In the genomic region with DNA sequence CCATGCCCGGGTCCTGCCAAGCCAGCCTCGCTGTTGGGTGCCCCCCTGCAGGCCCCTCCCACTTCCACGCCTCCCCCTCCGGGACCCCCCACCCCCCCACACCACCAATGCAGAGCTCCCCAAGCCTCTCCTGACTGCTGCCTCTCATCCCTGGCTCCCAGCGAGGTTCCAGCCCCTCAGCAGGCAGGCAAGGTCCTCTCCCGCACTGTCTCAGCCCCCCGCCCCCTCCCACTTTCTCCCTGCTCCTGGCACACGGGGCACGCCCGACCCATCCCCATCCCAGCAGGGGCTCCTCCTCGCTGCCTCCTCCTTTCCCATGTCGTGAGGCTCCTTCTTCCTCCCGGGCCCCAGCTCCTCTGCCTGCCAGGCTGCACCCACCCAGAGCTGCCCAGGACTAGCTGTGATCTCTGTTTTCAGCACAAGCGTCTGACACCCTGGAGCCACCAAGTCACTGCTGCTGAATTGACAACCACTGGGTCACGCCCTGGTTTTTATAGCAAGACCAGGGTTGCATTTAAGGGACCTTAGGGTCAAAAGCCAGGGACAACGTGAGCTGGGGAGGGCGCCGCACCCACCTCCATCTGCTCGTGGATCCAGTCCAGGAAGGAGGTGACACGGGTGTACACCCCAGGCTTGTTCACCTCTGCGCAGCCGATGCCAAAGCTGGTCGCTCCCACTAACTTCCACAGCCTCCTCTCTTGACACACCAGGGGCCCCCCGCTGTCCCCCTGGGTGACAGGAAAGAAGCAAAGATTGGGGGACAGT, we compare ENCODE assay signal across 20 cellular contexts. TPM values are rescaled to one million over a fixed set of nuclear protein-coding genes. Genes with fewer than 3 reads are reported as not detected.
DNase-seq lines count a peak whose midpoint lies in the region; TF ChIP-seq lines count a peak whose summit lies in the region.
"Had no signal": no experiment of that assay in that cellular context is flagged by ENCODE, and none has a peak within 500 bp of the region (broad histone marks: within the 10 kb centered on the region; RNA-seq: fewer than 3 reads in every experiment).

No MANE protein-coding gene starts in this region.

- H4K8ac ChIP-seq in H9 (replicated peaks; ENCODE audit: insufficient read length, low read depth, low read length) (no peak overlapping the region), neuronal stem cell (ENCODE audit: low read depth, low read length) (peak overlapping the region; percentile 31)

- H3K27ac Mint-ChIP-seq in H9, result no peak overlapping the region
- H3K27ac Mint-ChIP-seq in activated naive CD8-positive, alpha-beta T cell treated with anti-CD3 and anti-CD28 coated beads for 36 hours, result peak overlapping the region; percentile 73

- H2BK5ac ChIP-seq in H9 (ENCODE audit: insufficient read length, low read length) (no peak overlapping the region), neuronal stem cell (ENCODE audit: low read length) (no peak overlapping the region)

- H3K9me3 Mint-ChIP-seq in H9, result no peaks in the 10 kb centered on the region; a peak in 1 of 5 replicates
- no peaks in the 10 kb centered on the region for H3K9me3 Mint-ChIP-seq in activated naive CD8-positive, alpha-beta T cell treated with anti-CD3 and anti-CD28 coated beads for 36 hours

- H3K4ac ChIP-seq in H9 (ENCODE audit: low read depth, low read length), result no peak overlapping the region
- peak overlapping the region; percentile 28 for H3K4ac ChIP-seq in neuronal stem cell (ENCODE audit: low read length)

- no peak overlapping the region for H3K56ac ChIP-seq in H9 (ENCODE audit: insufficient read length, low read depth, low read length)

- peaks cover 31% of the 10 kb centered on the region for H3K27me3 Mint-ChIP-seq in H9 (ENCODE audit: low read depth)
- no peaks in the 10 kb centered on the region for H3K27me3 Mint-ChIP-seq in activated naive CD8-positive, alpha-beta T cell treated with anti-CD3 and anti-CD28 coated beads for 36 hours

- no peak overlapping the region for H3K4me2 ChIP-seq in H9 (ENCODE audit: insufficient read depth, insufficient read length, low read length)
- H3K4me2 ChIP-seq in neuronal stem cell (ENCODE audit: insufficient read depth, low read length, poor library complexity, severe bottlenecking), result no peak overlapping the region

- DNase-seq in H9 (peak; percentile 40), NCI-H1092 treated with DMSO at 0.1 percent for 48 hours (lab: John Stamatoyannopoulos, UW) (peak; percentile 47), neuronal stem cell (ENCODE audit: low spot score) (no peak), anterior cingulate cortex (lab: John Stamatoyannopoulos, UW) (no peak), NCI-H446 treated with DMSO at 0.1 percent for 48 hours (lab: John Stamatoyannopoulos, UW) (no peak), COLO829 (ENCODE audit: low spot score) (no peak)
- DNase-seq in activated naive CD8-positive, alpha-beta T cell treated with anti-CD3 and anti-CD28 coated beads for 36 hours, result no peak
- DNase-seq: activated gamma-delta T cell treated with Interleukin-2 at 50 U/mL for 16 hours; NCI-H2029 treated with DMSO at 0.1 percent for 48 hours; NCI-H82; nucleus accumbens; stimulated activated CD4-positive, alpha-beta T cell treated with anti-CD3 and anti-CD28 coated beads, Interleukin-2, amount 100 ng/mL, for 24 hours; testis had no signal

- H3K79me1 ChIP-seq in H9 (ENCODE audit: insufficient read depth, low read depth, low read length, poor library complexity, severe bottlenecking), result no peaks in the 10 kb centered on the region
- H3K79me1 ChIP-seq in neuronal stem cell (ENCODE audit: low read depth, low read length), result no peaks in the 10 kb centered on the region

- H3K4me3 ChIP-seq in neuronal stem cell (ENCODE audit: low read length in 2 of 2), result no peak overlapping the region
- H3K4me3 ChIP-seq: GM12878, right lobe of liver, testis had no signal

- H3K23me2 ChIP-seq in H9 (ENCODE audit: insufficient read length, low read depth, low read length, poor library complexity, severe bottlenecking), result no peaks in the 10 kb centered on the region

- H2AFZ ChIP-seq in H9 (ENCODE audit: low read length) (no peak overlapping the region), neuronal stem cell (ENCODE audit: low read length) (no peak overlapping the region)

- H3K27me3 ChIP-seq in H9 (ENCODE audit: insufficient read depth, low read length) (no peaks in the 10 kb centered on the region), neuronal stem cell (ENCODE audit: control insufficient read depth in 3 of 3, insufficient read depth in 3 of 3, low read depth in 1 of 3, low read length in 3 of 3) (peaks cover 0 to 2% (median 0%) of the 10 kb centered on the region in 3 experiments)
- H3K27me3 ChIP-seq: right lobe of liver, testis had no signal

- no peaks in the 10 kb centered on the region for H3K9me3 ChIP-seq in H9 (ENCODE audit: control insufficient read depth, low read depth, low read length)
- no peaks in the 10 kb centered on the region for H3K9me3 ChIP-seq in neuronal stem cell (replicated peaks in 1 of 2; ENCODE audit: control insufficient read depth in 2 of 2, insufficient read depth in 1 of 2, low read depth in 1 of 2, low read length in 2 of 2)
- H3K9me3 ChIP-seq: right lobe of liver, testis had no signal

- H3K4me1 ChIP-seq in H9 (ENCODE audit: insufficient read depth, low read length), result no peaks in the 10 kb centered on the region
- H3K4me1 ChIP-seq in neuronal stem cell (ENCODE audit: control insufficient read depth in 2 of 2, insufficient read depth in 1 of 2, low read depth in 1 of 2, low read length in 2 of 2), result peaks cover 0 to 4% of the 10 kb centered on the region in 2 donors
- H3K4me1 ChIP-seq: right lobe of liver, testis had no signal

- no peaks in the 10 kb centered on the region for H3K36me3 Mint-ChIP-seq in H9 (ENCODE audit: insufficient read depth in 1 of 3, low read depth in 3 of 3)
- H3K36me3 Mint-ChIP-seq in activated naive CD8-positive, alpha-beta T cell treated with anti-CD3 and anti-CD28 coated beads for 36 hours, result peaks cover 55% of the 10 kb centered on the region

- no peak overlapping the region for H3T11ph ChIP-seq in H9 (ENCODE audit: low read length)

- H2AK5ac ChIP-seq in H9 (ENCODE audit: insufficient read length, low read length) (no peak overlapping the region), neuronal stem cell (ENCODE audit: low read depth, low read length) (peak overlapping the region; percentile 51)

- H3K9ac ChIP-seq in H9 (ENCODE audit: extremely low read depth, insufficient read length, low read length) (no peak overlapping the region), neuronal stem cell (ENCODE audit: low read depth, low read length, poor library complexity) (peak overlapping the region; percentile 50)

- H3K14ac ChIP-seq in H9 (ENCODE audit: insufficient read depth, low read length), result peak overlapping the region; percentile 29; the same call in 1 of the 2 replicates
- H3K14ac ChIP-seq in neuronal stem cell (ENCODE audit: low read length), result no peak overlapping the region

- H3K27ac ChIP-seq in H9 (ENCODE audit: insufficient read length, low read depth, low read length) (no peak overlapping the region), neuronal stem cell (replicated peaks; ENCODE audit: low read length) (no peak overlapping the region)
- H3K27ac ChIP-seq: right lobe of liver, testis had no signal

- WGBS in H9 (ENCODE audit: extremely low coverage, insufficient read length, low lambda C conversion rate), result no CpG with 5 or more reads among the region's 24 CpGs
- no CpG with 5 or more reads among the region's 24 CpGs for WGBS in neuronal stem cell (ENCODE audit: extremely low coverage in 2 of 2, insufficient read length in 2 of 2, insufficient replicate concordance in 1 of 2), 2 donors

- H4K91ac ChIP-seq in H9 (ENCODE audit: insufficient read length, low read depth, low read length) (no peak overlapping the region), neuronal stem cell (ENCODE audit: low read depth, low read length, poor library complexity) (no peak overlapping the region)

- H3K79me2 ChIP-seq in H9 (ENCODE audit: insufficient read depth, low read length), result no peaks in the 10 kb centered on the region

- no peaks in the 10 kb centered on the region for H4K20me1 ChIP-seq in H9 (ENCODE audit: control insufficient read depth, insufficient read depth, insufficient read length)

- H2BK120ac ChIP-seq in H9 (ENCODE audit: low read depth, low read length, poor library complexity, severe bottlenecking) (no peak overlapping the region), neuronal stem cell (ENCODE audit: low read depth, low read length) (no peak overlapping the region)

- H3K23ac ChIP-seq in H9 (ENCODE audit: insufficient read length, low read depth, low read length) (no peak overlapping the region), neuronal stem cell (ENCODE audit: low read depth, low read length, poor library complexity) (no peak overlapping the region)

- H2BK12ac ChIP-seq in H9 (ENCODE audit: insufficient read length, low read depth, low read length) (no peak overlapping the region), neuronal stem cell (ENCODE audit: low read length) (peak overlapping the region; percentile 6)

- TF ChIP-seq CTCF in H9 (conservative IDR thresholded peaks at IDR 0.05), result no peak

- H4K5ac ChIP-seq in H9 (ENCODE audit: insufficient read length, low read depth, low read length), result no peak overlapping the region

- peaks cover 6 to 11% of the 10 kb centered on the region in 2 experiments for H3K4me1 Mint-ChIP-seq in H9
- H3K4me1 Mint-ChIP-seq in activated naive CD8-positive, alpha-beta T cell treated with anti-CD3 and anti-CD28 coated beads for 36 hours, result peaks cover 24% of the 10 kb centered on the region

- H3K36me3 ChIP-seq in neuronal stem cell (replicated peaks in 1 of 2; ENCODE audit: control insufficient read depth in 2 of 2, insufficient read depth in 2 of 2, low read length in 2 of 2), result no peaks in the 10 kb centered on the region
- H3K36me3 ChIP-seq: right lobe of liver had no signal

- H2BK15ac ChIP-seq in H9 (ENCODE audit: low read depth, low read length) (no peak overlapping the region), neuronal stem cell (ENCODE audit: low read length) (peak overlapping the region; percentile 7)

- no peak overlapping the region for H2BK20ac ChIP-seq in H9 (ENCODE audit: low read depth, low read length, poor library complexity, severe bottlenecking)

- H3K4me3 Mint-ChIP-seq in H9, result no peak overlapping the region; a peak in 1 of 5 replicates
- H3K4me3 Mint-ChIP-seq in activated naive CD8-positive, alpha-beta T cell treated with anti-CD3 and anti-CD28 coated beads for 36 hours, result no peak overlapping the region

- no peak overlapping the region for H3K18ac ChIP-seq in H9 (ENCODE audit: insufficient read length, low read depth, low read length)
- peak overlapping the region; percentile 84 for H3K18ac ChIP-seq in neuronal stem cell (ENCODE audit: low read length)

RNA-seq across cellular contexts. Expression of a gene that starts 9.0 kb away (rescaled TPM):
- not detected in 2 replicates for total RNA-seq in H9 (2021)
- total RNA-seq in activated naive CD8-positive, alpha-beta T cell treated with anti-CD3 and anti-CD28 coated beads for 36 hours, result not detected
- not detected for polyA plus RNA-seq in neuronal stem cell (2013, experiment 1 of 2)
- polyA plus RNA-seq in neuronal stem cell (2013, experiment 2 of 2), result not detected
- total RNA-seq: activated CD8-positive, alpha-beta memory T cell treated with anti-CD3 and anti-CD28 coated beads for 36 hours; GM12878; kidney epithelial cell; MCF 10A; right lobe of liver; RPMI7951; testis had no signal

RNA-seq across cellular contexts. Expression of a gene that starts 20.5 kb away (rescaled TPM):
- total RNA-seq in H9 (2021), result 0.31 and 0.44 TPM in 2 replicates
- 10 to 100 TPM; 49.1 to 50.7 TPM for total RNA-seq in activated naive CD8-positive, alpha-beta T cell treated with anti-CD3 and anti-CD28 coated beads for 36 hours
- polyA plus RNA-seq in neuronal stem cell (2013, experiment 1 of 2), result not detected
- not detected for polyA plus RNA-seq in neuronal stem cell (2013, experiment 2 of 2)
- total RNA-seq: RPMI7951 had no signal

RNA-seq across cellular contexts. Expression of a gene that starts 24.5 kb away (rescaled TPM):
- not detected in 2 replicates for total RNA-seq in H9 (2021)
- not detected for total RNA-seq in activated naive CD8-positive, alpha-beta T cell treated with anti-CD3 and anti-CD28 coated beads for 36 hours
- polyA plus RNA-seq in neuronal stem cell (2013, experiment 1 of 2), result not detected
- polyA plus RNA-seq in neuronal stem cell (2013, experiment 2 of 2), result not detected
- total RNA-seq: activated CD8-positive, alpha-beta memory T cell treated with anti-CD3 and anti-CD28 coated beads for 36 hours; GM12878; HepG2; kidney epithelial cell; MCF 10A; RPMI7951; testis had no signal

RNA-seq across cellular contexts. Expression of a gene that starts 28.4 kb away (rescaled TPM):
- not detected in 2 replicates for total RNA-seq in H9 (2021)
- total RNA-seq in activated naive CD8-positive, alpha-beta T cell treated with anti-CD3 and anti-CD28 coated beads for 36 hours, result 10 to 100 TPM; 38.9 to 41.1 TPM
- not detected for polyA plus RNA-seq in neuronal stem cell (2013, experiment 1 of 2)
- not detected for polyA plus RNA-seq in neuronal stem cell (2013, experiment 2 of 2)
- total RNA-seq: HepG2, kidney epithelial cell, MCF 10A, RPMI7951 had no signal
- polyA plus RNA-seq: HepG2 had no signal

Comparison
In these comparisons a context has a peak if more than half of its experiments do, and no peak if none do; other contexts are left out.
1. DNase-seq: peak in H9 (single experiment) and NCI-H1092 treated with DMSO at 0.1 percent for 48 hours (single experiment); none in activated naive CD8-positive, alpha-beta T cell treated with anti-CD3 and anti-CD28 coated beads for 36 hours (single experiment), neuronal stem cell (single experiment), anterior cingulate cortex (0 of 58), NCI-H446 treated with DMSO at 0.1 percent for 48 hours (single experiment) and COLO829 (single experiment).
2. RNA of a gene that starts 20.5 kb away (total RNA-seq): 49.1 to 50.7 TPM in activated naive CD8-positive, alpha-beta T cell treated with anti-CD3 and anti-CD28 coated beads for 36 hours; 0.31 to 0.44 TPM in H9; every median in the first group is over 10 times any median in the second.